22 cellular contexts compared by ENCODE assay signal in the genomic region with DNA sequence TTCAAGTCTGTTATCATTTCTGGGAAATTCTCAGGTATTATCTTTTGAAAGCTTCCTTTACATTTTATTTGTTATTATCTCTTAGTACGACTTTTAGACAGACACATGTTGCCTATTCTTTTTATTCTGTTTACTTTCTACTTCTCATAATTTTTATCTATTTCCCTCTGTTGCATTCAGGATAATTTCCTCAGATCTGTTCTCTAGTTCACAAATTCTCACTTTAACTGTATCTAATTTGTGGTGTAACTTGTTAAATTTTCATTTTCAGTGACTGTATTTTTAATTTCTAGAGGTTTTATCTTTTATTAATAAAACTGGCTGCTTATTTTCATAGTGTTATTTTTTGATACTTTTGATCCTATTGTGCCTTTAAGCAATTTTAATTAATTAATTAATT. TPM values are rescaled to one million over a fixed set of nuclear protein-coding genes. Genes with fewer than 3 reads are reported as not detected.
A peak's percentile ranks its signal among the peaks of the same experiment; 100 is the strongest.
DNase-seq lines count a peak whose midpoint lies in the region; ATAC-seq, FAIRE-seq and TF ChIP-seq lines count a peak whose summit lies in the region.
"Had no signal": no experiment of that assay in that cellular context is flagged by ENCODE, and none has a peak within 500 bp of the region (broad histone marks: within the 10 kb centered on the region; RNA-seq: fewer than 3 reads in every experiment).

No MANE protein-coding gene starts in this region.

- peaks cover 0 to 19% of the 10 kb centered on the region in 2 experiments for H3K36me3 ChIP-seq in SK-N-SH (replicated peaks in 1 of 2; ENCODE audit: control insufficient read depth in 1 of 2, insufficient read depth in 2 of 2, low read length in 1 of 2)
- H3K36me3 ChIP-seq in pancreas, result peaks cover 0 to 4% (median 0%) of the 10 kb centered on the region in 3 donors

- TF ChIP-seq CTCF in SK-N-SH (IDR thresholded peaks at IDR 0.05) (no peak), pancreas (IDR thresholded peaks at IDR 0.05) (no peak)

- no peaks in the 10 kb centered on the region for H3K9me2 ChIP-seq in SK-N-SH

- CTCF ChIA-PET in SK-N-SH (lab: Yijun Ruan, JAX), result no interaction called here

- H3K27me3 ChIP-seq in SK-N-SH (ENCODE audit: insufficient read depth) (no peaks in the 10 kb centered on the region), pancreas (no peaks in the 10 kb centered on the region)
- H3K27me3 ChIP-seq: BLaER1 treated with 17β-estradiol and CSF1 and Interleukin-3, amounts not matched to agents 10 nM and 100 nM had no signal

- H2AFZ ChIP-seq in SK-N-SH (ENCODE audit: low read depth), result no peak overlapping the region

- no peak for TF ChIP-seq RAD21 in SK-N-SH (IDR thresholded peaks at IDR 0.05; ENCODE audit: low read length)

- no peak for ATAC-seq in SK-N-SH treated with all-trans-retinoic acid at 6 μM for 48 hours
- ATAC-seq in pancreas, result no peak
- ATAC-seq: CD8-positive, alpha-beta T cell had no signal

- FAIRE-seq in G401.6 (lab: Jason Lieb, UNC), result peak; percentile 23
- peak; percentile 5 for FAIRE-seq in pancreas (lab: Jason Lieb, UNC)
- FAIRE-seq: A204.1, GM12891, GM19239 had no signal

- peaks cover 3% of the 10 kb centered on the region; the same call in 1 of the 2 replicates for H4K20me1 ChIP-seq in SK-N-SH (ENCODE audit: insufficient read depth)

- H3K4me1 ChIP-seq in SK-N-SH (ENCODE audit: control insufficient read depth in 1 of 2, insufficient read depth in 2 of 2, low read depth in 1 of 2, low read length in 1 of 2), result peaks cover 0 to 13% of the 10 kb centered on the region in 2 experiments; a peak in 2 of 4 replicates
- peaks cover 8 to 24% (median 10%) of the 10 kb centered on the region in 3 donors for H3K4me1 ChIP-seq in pancreas

- peaks cover 73% of the 10 kb centered on the region for H3K79me2 ChIP-seq in SK-N-SH (ENCODE audit: insufficient read depth)

- no peak overlapping the region for H3K4me3 ChIP-seq in SK-N-SH (ENCODE audit: low read depth in 2 of 2, low read length in 1 of 2)
- no peak overlapping the region for H3K4me3 ChIP-seq in pancreas
- H3K4me3 ChIP-seq: BLaER1 treated with 17β-estradiol and CSF1 and Interleukin-3, amounts not matched to agents 10 nM and 100 nM had no signal

- intact Hi-C loops in pancreas (cut with DNase I), result no loop called here

- TF ChIP-seq EP300 in SK-N-SH (IDR thresholded peaks at IDR 0.05; ENCODE audit: borderline replicate concordance in 1 of 2, low read depth in 1 of 2, low read length in 1 of 2), result no peak

- H3K9ac ChIP-seq in SK-N-SH, result no peak overlapping the region
- H3K9ac ChIP-seq: BLaER1 treated with 17β-estradiol and CSF1 and Interleukin-3, amounts not matched to agents 10 nM and 100 nM had no signal

- POLR2A ChIA-PET in SK-N-SH (lab: Yijun Ruan, JAX), result no interaction called here

- H3K9me3 ChIP-seq in SK-N-SH (peaks cover 19% of the 10 kb centered on the region), pancreas (no peaks in the 10 kb centered on the region)

- H3K27ac ChIP-seq in SK-N-SH (ENCODE audit: low read depth in 2 of 2, low read length in 1 of 2), result no peak overlapping the region
- no peak overlapping the region for H3K27ac ChIP-seq in pancreas
- H3K27ac ChIP-seq: 22Rv1; BLaER1 treated with 17β-estradiol and CSF1 and Interleukin-3, amounts not matched to agents 10 nM and 100 nM; C4-2B had no signal

- DNase-seq in SK-N-SH (no peak), pancreas (no peak), 8988T (no peak), H4 (ENCODE audit: low spot score) (no peak)
- DNase-seq: AML-193; CD4-positive, alpha-beta T cell; CD8-positive, alpha-beta T cell; DMS 273 treated with DMSO at 0.1 percent for 48 hours; DMS153; DMS53; DMS79; DND-41; EL; GF-D8 had no signal

- peaks cover 5% of the 10 kb centered on the region for H3F3A ChIP-seq in SK-N-SH (replicated peaks; ENCODE audit: insufficient read depth)

- H3K4me2 ChIP-seq in SK-N-SH, result no peak overlapping the region
- H3K4me2 ChIP-seq: BLaER1 treated with 17β-estradiol and CSF1 and Interleukin-3, amounts not matched to agents 10 nM and 100 nM had no signal

- 78% methylated on average over 1 of the region's 1 CpG for WGBS in SK-N-SH (ENCODE audit: low lambda C conversion rate)
- 94 to 95% methylated on average over 1 of the region's 1 CpG for WGBS in pancreas, 2 donors

TF ChIP-seq in SK-N-SH treated with all-trans-retinoic acid at 6 μM for 48 hours, 23 proteins besides CTCF, POLR2A, EP300 and RAD21:
- TF ChIP-seq TCF4 (CRISPR knock-in tag; IDR thresholded peaks at IDR 0.05; ENCODE audit: borderline replicate concordance) (no peak), ZFP30 (CRISPR knock-in tag; IDR thresholded peaks at IDR 0.05) (peak; percentile 98), ZC3H10 (CRISPR knock-in tag; IDR thresholded peaks at IDR 0.05) (no peak), ESRRG (CRISPR knock-in tag; IDR thresholded peaks at IDR 0.05) (no peak), TOX (CRISPR knock-in tag; IDR thresholded peaks at IDR 0.05; ENCODE audit: borderline replicate concordance) (no peak), ZNF70 (CRISPR knock-in tag; IDR thresholded peaks at IDR 0.05) (no peak), PPARA (CRISPR knock-in tag; IDR thresholded peaks at IDR 0.05; ENCODE audit: borderline replicate concordance) (no peak)

TF ChIP-seq in SK-N-SH, 30 proteins besides CTCF, POLR2A, EP300 and RAD21:
- no peak for TF ChIP-seq POLR2AphosphoS5 (IDR thresholded peaks at IDR 0.05; ENCODE audit: low read depth, low read length)
- TF ChIP-seq MEF2A (IDR thresholded peaks at IDR 0.05; ENCODE audit: borderline replicate concordance, low read depth), result no peak
- TF ChIP-seq, protein P1, sequence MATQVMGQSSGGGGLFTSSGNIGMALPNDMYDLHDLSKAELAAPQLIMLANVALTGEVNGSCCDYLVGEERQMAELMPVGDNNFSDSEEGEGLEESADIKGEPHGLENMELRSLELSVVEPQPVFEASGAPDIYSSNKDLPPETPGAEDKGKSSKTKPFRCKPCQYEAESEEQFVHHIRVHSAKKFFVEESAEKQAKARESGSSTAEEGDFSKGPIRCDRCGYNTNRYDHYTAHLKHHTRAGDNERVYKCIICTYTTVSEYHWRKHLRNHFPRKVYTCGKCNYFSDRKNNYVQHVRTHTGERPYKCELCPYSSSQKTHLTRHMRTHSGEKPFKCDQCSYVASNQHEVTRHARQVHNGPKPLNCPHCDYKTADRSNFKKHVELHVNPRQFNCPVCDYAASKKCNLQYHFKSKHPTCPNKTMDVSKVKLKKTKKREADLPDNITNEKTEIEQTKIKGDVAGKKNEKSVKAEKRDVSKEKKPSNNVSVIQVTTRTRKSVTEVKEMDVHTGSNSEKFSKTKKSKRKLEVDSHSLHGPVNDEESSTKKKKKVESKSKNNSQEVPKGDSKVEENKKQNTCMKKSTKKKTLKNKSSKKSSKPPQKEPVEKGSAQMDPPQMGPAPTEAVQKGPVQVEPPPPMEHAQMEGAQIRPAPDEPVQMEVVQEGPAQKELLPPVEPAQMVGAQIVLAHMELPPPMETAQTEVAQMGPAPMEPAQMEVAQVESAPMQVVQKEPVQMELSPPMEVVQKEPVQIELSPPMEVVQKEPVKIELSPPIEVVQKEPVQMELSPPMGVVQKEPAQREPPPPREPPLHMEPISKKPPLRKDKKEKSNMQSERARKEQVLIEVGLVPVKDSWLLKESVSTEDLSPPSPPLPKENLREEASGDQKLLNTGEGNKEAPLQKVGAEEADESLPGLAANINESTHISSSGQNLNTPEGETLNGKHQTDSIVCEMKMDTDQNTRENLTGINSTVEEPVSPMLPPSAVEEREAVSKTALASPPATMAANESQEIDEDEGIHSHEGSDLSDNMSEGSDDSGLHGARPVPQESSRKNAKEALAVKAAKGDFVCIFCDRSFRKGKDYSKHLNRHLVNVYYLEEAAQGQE (IDR thresholded peaks at IDR 0.05; ENCODE audit: low read depth, low read length), result no peak
- no peak for TF ChIP-seq RXRA (IDR thresholded peaks at IDR 0.05; ENCODE audit: borderline replicate concordance, low read depth)
- no peak for TF ChIP-seq ELF1 (IDR thresholded peaks at IDR 0.05)
- TF ChIP-seq NFIC (IDR thresholded peaks at IDR 0.05; ENCODE audit: borderline replicate concordance), result no peak
- no peak for TF ChIP-seq FOSL2 (IDR thresholded peaks at IDR 0.05; ENCODE audit: borderline replicate concordance, low read depth)
- TF ChIP-seq GATA2 (CRISPR knock-in tag; IDR thresholded peaks at IDR 0.05), result no peak
- TF ChIP-seq, protein P2, sequence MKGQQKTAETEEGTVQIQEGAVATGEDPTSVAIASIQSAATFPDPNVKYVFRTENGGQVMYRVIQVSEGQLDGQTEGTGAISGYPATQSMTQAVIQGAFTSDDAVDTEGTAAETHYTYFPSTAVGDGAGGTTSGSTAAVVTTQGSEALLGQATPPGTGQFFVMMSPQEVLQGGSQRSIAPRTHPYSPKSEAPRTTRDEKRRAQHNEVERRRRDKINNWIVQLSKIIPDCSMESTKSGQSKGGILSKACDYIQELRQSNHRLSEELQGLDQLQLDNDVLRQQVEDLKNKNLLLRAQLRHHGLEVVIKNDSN (IDR thresholded peaks at IDR 0.05; ENCODE audit: borderline replicate concordance, low read depth), result no peak
- no peak for TF ChIP-seq FOXM1 (IDR thresholded peaks at IDR 0.05; ENCODE audit: low read depth)
- TF ChIP-seq SIN3A (IDR thresholded peaks at IDR 0.05; ENCODE audit: borderline replicate concordance, low read depth, low read length), result no peak
- no peak for TF ChIP-seq TCF12 (IDR thresholded peaks at IDR 0.05)
- no peak for TF ChIP-seq MXI1 (IDR thresholded peaks at IDR 0.05; ENCODE audit: low read depth, low read length)

RNA-seq across cellular contexts. Expression of a gene that starts 16.0 kb away (rescaled TPM):
- polyA plus RNA-seq in SK-N-SH (2012; rRNA removed), result 33.8 and 48.4 TPM in 2 replicates
- 28.4 and 34.4 TPM in 2 replicates for polyA plus RNA-seq in SK-N-SH (2012; cell fraction: cytosol; rRNA removed)
- 17.5 and 32.8 TPM in 2 replicates for polyA plus RNA-seq in SK-N-SH (2012; cell fraction: nucleus; rRNA removed)
- total RNA-seq in pancreas, result 10 to 100 TPM; 17.5 to 30.4 (median 25.0) TPM
- 1 to 10 TPM; 3.6 to 7.7 TPM for polyA plus RNA-seq in pancreas
- 14.8 and 18.4 TPM in 2 replicates for total RNA-seq in H4 (2014; rRNA removed; shearing (Covaris generic))
